ENCODE assay signal across 8 cellular contexts in genomic region chr6:133512410-133513016, GRCh38.
A peak's percentile ranks its signal among the peaks of the same experiment; 100 is the strongest.
DNase-seq lines count a peak whose midpoint lies in the region; ATAC-seq and TF ChIP-seq lines count a peak whose summit lies in the region.

No MANE protein-coding gene starts in this region.

- H3K4me1 ChIP-seq in GM23338 (ENCODE audit: insufficient read depth) (no peaks in the 10 kb centered on the region), body of pancreas (no peaks in the 10 kb centered on the region)

- H3K9me3 Mint-ChIP-seq in GM23338 = no peaks in the 10 kb centered on the region

- H3K36me3 ChIP-seq in GM23338 (ENCODE audit: insufficient read depth) = no peaks in the 10 kb centered on the region
- no peaks in the 10 kb centered on the region for H3K36me3 ChIP-seq in body of pancreas (replicated peaks in 1 of 2; ENCODE audit: insufficient read depth in 1 of 2, low read depth in 2 of 2)

- no peak overlapping the region for H3K27ac Mint-ChIP-seq in GM23338

- H3K9me2 ChIP-seq in GM23338 (ENCODE audit: insufficient read depth) = no peaks in the 10 kb centered on the region

- TF ChIP-seq POLR2A in body of pancreas (IDR thresholded peaks at IDR 0.05) = no peak

- no peak overlapping the region for H3K4me3 Mint-ChIP-seq in GM23338

- peak; percentile 42 for DNase-seq in COLO829 (ENCODE audit: low spot score)
- peak; percentile 68 for DNase-seq in GM23338 (ENCODE audit: low spot score)
- peak; percentile 52 for DNase-seq in NCI-H748 (lab: John Stamatoyannopoulos, UW; ENCODE audit: unreplicated experiment)
- DNase-seq in body of pancreas = peak; percentile 34 to 63 (median 60)
- peak; percentile 55 for DNase-seq in iris pigment epithelial cell (ENCODE audit: low read depth)
- peak; percentile 6 for DNase-seq in stimulated activated CD4-positive, alpha-beta T cell treated with anti-CD3 and anti-CD28 coated beads, Interleukin-4, amount 100 ng/mL, for 24 hours

- H3K9me3 ChIP-seq in body of pancreas = no peaks in the 10 kb centered on the region

- ATAC-seq in GM23338 = peak; percentile 78
- ATAC-seq in body of pancreas = no peak
- ATAC-seq in HG02610 (IDR thresholded peaks at IDR 0.05; ENCODE audit: unreplicated experiment) = no peak
- ATAC-seq in GM21390 (IDR thresholded peaks at IDR 0.05; ENCODE audit: unreplicated experiment) = no peak

- H3K4me1 Mint-ChIP-seq in GM23338 = peaks cover 6% of the 10 kb centered on the region

- no peaks in the 10 kb centered on the region for H4K20me1 ChIP-seq in GM23338 (replicated peaks; ENCODE audit: insufficient read depth)

- intact Hi-C loops in body of pancreas (cut with DNase I) = loop anchor here (10.0 kb wide), 1 partner anchor 678 kb away; no protein-coding TSS in a partner anchor

- no peaks in the 10 kb centered on the region for H3K79me2 ChIP-seq in GM23338 (replicated peaks; ENCODE audit: insufficient read depth)

- no peak overlapping the region for H3K4me2 ChIP-seq in GM23338

- no peaks in the 10 kb centered on the region for H3K27me3 Mint-ChIP-seq in GM23338 (ENCODE audit: insufficient read depth, low read depth, poor library complexity)

- no peaks in the 10 kb centered on the region for H3K36me3 Mint-ChIP-seq in GM23338 (ENCODE audit: low read depth)

- no peak overlapping the region for H2AFZ ChIP-seq in GM23338

- TF ChIP-seq CTCF in GM23338 (conservative IDR thresholded peaks at IDR 0.05; ENCODE audit: low read depth in 2 of 2) (peak; percentile 84 to 95), body of pancreas (IDR thresholded peaks at IDR 0.05) (peak in 6 of 7 experiments; percentile 48 to 73 (median 70))

- H3K27me3 ChIP-seq in GM23338 (ENCODE audit: insufficient read depth) (no peaks in the 10 kb centered on the region), body of pancreas (peaks cover 0 to 7% of the 10 kb centered on the region in 2 donors)

- H3K27ac ChIP-seq in GM23338 (ENCODE audit: low read depth) = no peak overlapping the region
- H3K27ac ChIP-seq in body of pancreas = no peak overlapping the region

- WGBS in body of pancreas, 2 donors = 6 to 7% methylated on average over 4 of the region's 4 CpGs

- H3K4me3 ChIP-seq in GM23338 (no peak overlapping the region), body of pancreas (no peak overlapping the region)

- H3F3A ChIP-seq in GM23338 (replicated peaks; ENCODE audit: low read depth) = no peaks in the 10 kb centered on the region

TF ChIP-seq in GM23338, 12 proteins besides CTCF, POLR2A, EP300 and RAD21:
- TF ChIP-seq EZH2 (IDR thresholded peaks at IDR 0.05; ENCODE audit: low read depth, unreplicated experiment) = no peak
- TF ChIP-seq REST (IDR thresholded peaks at IDR 0.05; ENCODE audit: unreplicated experiment) = no peak

Comparison
In these comparisons a context has a peak if more than half of its experiments do, and no peak if none do; other contexts are left out.
1. DNase-seq: peak in every context shown above with its lines; median percentile 68 in GM23338; 60 in body of pancreas; 55 in iris pigment epithelial cell; 52 in NCI-H748; 42 in COLO829; 6 in stimulated activated CD4-positive, alpha-beta T cell treated with anti-CD3 and anti-CD28 coated beads, Interleukin-4, amount 100 ng/mL, for 24 hours.